Comparison of ENCODE assay signal across 26 cellular contexts in genomic region chr10:74651565-74651964, GRCh38.
"Had no signal": no experiment of that assay in that cellular context is flagged by ENCODE, and none has a peak within 500 bp of the region (broad histone marks: within the 10 kb centered on the region; RNA-seq: fewer than 3 reads in every experiment).

No MANE protein-coding gene starts in this region.

- DNase-seq: activated CD4-positive, alpha-beta T cell treated with anti-CD3 and anti-CD28 coated beads, Interleukin-2, amount 50 U/mL, for 48 hours; activated CD4-positive, CD25-positive, alpha-beta regulatory T cell; activated CD8-positive, alpha-beta memory T cell treated with anti-CD3 and anti-CD28 coated beads, Interleukin-2, amount 10 ng/mL, durations not matched to agents 7 days and 5 days; activated effector memory CD4-positive, alpha-beta T cell treated with anti-CD3 and anti-CD28 coated beads, Interleukin-2, amount 50 U/mL, for 16 hours; activated T-cell treated with anti-CD3 and anti-CD28 coated beads, Interleukin-2, amount 50 U/mL, for 1 hour; aorta; cerebellar nuclear complex; cortex of kidney; heart left ventricle; kidney; nucleus accumbens; retina; stimulated activated CD4-positive, alpha-beta T cell treated with anti-CD3 and anti-CD28 coated beads, Interleukin-12 subunit alpha, Interleukin-12 subunit beta, amount 100 ng/mL, for 4 hours; stimulated activated CD4-positive, alpha-beta T cell treated with anti-CD3 and anti-CD28 coated beads, Interleukin-1b, Interleukin-23, amount 100 ng/mL, for 48 hours; stimulated activated CD8-positive, alpha-beta memory T cell treated with anti-CD3 and anti-CD28 coated beads, Interleukin-4, amount 100 ng/mL, for 48 hours; stimulated activated naive CD4-positive, alpha-beta T cell treated with Interleukin-2 at 50 U/mL for 16 hours; T-cell; T-helper 9 cell; transverse colon; uterus had no signal

- H3K36me3 ChIP-seq: esophagus muscularis mucosa, gastroesophageal sphincter, heart left ventricle, transverse colon, uterus had no signal

- H3K27ac Mint-ChIP-seq: activated CD8-positive, alpha-beta memory T cell treated with anti-CD3 and anti-CD28 coated beads, Interleukin-2, amount 10 ng/mL, durations not matched to agents 7 days and 5 days; nephron; T-cell had no signal

- FAIRE-seq: kidney had no signal

- ATAC-seq: activated CD8-positive, alpha-beta memory T cell treated with anti-CD3 and anti-CD28 coated beads, Interleukin-2, amount 10 ng/mL, durations not matched to agents 7 days and 5 days; gastroesophageal sphincter; heart left ventricle; left lobe of liver; SK-N-SH treated with all-trans-retinoic acid at 6 μM for 48 hours had no signal

- H3K27ac ChIP-seq: esophagus muscularis mucosa, gastroesophageal sphincter, heart left ventricle, transverse colon, uterus had no signal

- H3K4me3 Mint-ChIP-seq: activated CD8-positive, alpha-beta memory T cell treated with anti-CD3 and anti-CD28 coated beads, Interleukin-2, amount 10 ng/mL, durations not matched to agents 7 days and 5 days; nephron; T-cell had no signal

- H3K4me3 ChIP-seq: esophagus muscularis mucosa, gastroesophageal sphincter, heart left ventricle, lung, transverse colon, uterus had no signal

- H3K4me1 Mint-ChIP-seq: activated CD8-positive, alpha-beta memory T cell treated with anti-CD3 and anti-CD28 coated beads, Interleukin-2, amount 10 ng/mL, durations not matched to agents 7 days and 5 days; nephron had no signal

- H3K27me3 Mint-ChIP-seq: activated CD8-positive, alpha-beta memory T cell treated with anti-CD3 and anti-CD28 coated beads, Interleukin-2, amount 10 ng/mL, durations not matched to agents 7 days and 5 days; T-cell had no signal

- H3K9me3 Mint-ChIP-seq: T-cell had no signal

- H3K9me3 ChIP-seq: esophagus muscularis mucosa, gastroesophageal sphincter, transverse colon, uterus had no signal

- H3K27me3 ChIP-seq: esophagus muscularis mucosa, gastroesophageal sphincter, heart left ventricle, transverse colon, uterus had no signal

- H3K4me1 ChIP-seq: esophagus muscularis mucosa, gastroesophageal sphincter, transverse colon, uterus had no signal
